In genomic region chr11:59550368-59550841, GRCh38 we compare ENCODE assay signal across 8 cellular contexts. TPM values are rescaled to one million over a fixed set of nuclear protein-coding genes. Genes with fewer than 3 reads are reported as not detected.
DNase-seq lines count a peak whose midpoint lies in the region; ATAC-seq and TF ChIP-seq lines count a peak whose summit lies in the region.

No MANE protein-coding gene starts in this region.

- ATAC-seq in GM19397 (IDR thresholded peaks at IDR 0.05; ENCODE audit: unreplicated experiment) = peak; percentile 96
- ATAC-seq in HG03565 (IDR thresholded peaks at IDR 0.05; ENCODE audit: unreplicated experiment) = peak; percentile 86

- H3K4me1 ChIP-seq in ectodermal cell (ENCODE audit: control insufficient read depth, insufficient read depth, low read length) = no peaks in the 10 kb centered on the region

- WGBS in ectodermal cell, 2 experiments = 0% methylated on average over 31 of the region's 31 CpGs

- H3K9me3 Mint-ChIP-seq in CD14-positive monocyte = peaks cover 0 to 11% (median 7%) of the 10 kb centered on the region in 7 donors
- peaks cover 3% of the 10 kb centered on the region for H3K9me3 Mint-ChIP-seq in activated CD4-positive, alpha-beta memory T cell treated with anti-CD3 and anti-CD28 coated beads for 36 hours

- H3K4me3 Mint-ChIP-seq in CD14-positive monocyte = peak overlapping the region; percentile 86 to 90
- H3K4me3 Mint-ChIP-seq in activated CD4-positive, alpha-beta memory T cell treated with anti-CD3 and anti-CD28 coated beads for 36 hours = peak overlapping the region; percentile 85

- H3K4me1 Mint-ChIP-seq in CD14-positive monocyte = peaks cover 39% of the 10 kb centered on the region
- H3K4me1 Mint-ChIP-seq in activated CD4-positive, alpha-beta memory T cell treated with anti-CD3 and anti-CD28 coated beads for 36 hours (ENCODE audit: low read depth) = peaks cover 30% of the 10 kb centered on the region

- CTCF ChIA-PET in activated CD4-positive, alpha-beta memory T cell treated with anti-CD3 and anti-CD28 coated beads for 36 hours (lab: Charles Lee) = interaction anchor here (0.6 to 2.9 kb wide), 5 partner anchors 10 to 251 kb away, joined by 3 to 20 read pairs (median 3); partner anchors contain the start of gene PATL1

- DNase-seq in CD14-positive monocyte (ENCODE audit: low spot score) (peak; percentile 57), NCI-H774 (lab: John Stamatoyannopoulos, UW) (peak; percentile 82), lung microvascular endothelial cell (ENCODE audit: low read depth in 2 of 2) (peak; percentile 94 to 95)
- DNase-seq in activated CD4-positive, alpha-beta memory T cell treated with anti-CD3 and anti-CD28 coated beads for 36 hours = peak; percentile 91
- DNase-seq in stimulated activated CD4-positive, alpha-beta T cell treated with anti-CD3 and anti-CD28 coated beads, TNF-alpha, amount 100 ng/mL, for 4 hours (ENCODE audit: low read depth in 3 of 3) = peak; percentile 77 to 82 (median 80)

- peaks cover 13 to 17% (median 16%) of the 10 kb centered on the region in 3 donors for H3K27me3 Mint-ChIP-seq in CD14-positive monocyte (ENCODE audit: low read depth in 3 of 3)
- peaks cover 7% of the 10 kb centered on the region for H3K27me3 Mint-ChIP-seq in activated CD4-positive, alpha-beta memory T cell treated with anti-CD3 and anti-CD28 coated beads for 36 hours

- H3K27ac Mint-ChIP-seq in CD14-positive monocyte = peak overlapping the region in 5 of 7 donors; percentile 19 to 79 (median 59)
- H3K27ac Mint-ChIP-seq in activated CD4-positive, alpha-beta memory T cell treated with anti-CD3 and anti-CD28 coated beads for 36 hours = peak overlapping the region; percentile 97

- H3K9me3 ChIP-seq in ectodermal cell (ENCODE audit: control insufficient read depth, low read length) = no peaks in the 10 kb centered on the region

- H3K36me3 ChIP-seq in ectodermal cell (ENCODE audit: control insufficient read depth, insufficient read depth, low read length) = no peaks in the 10 kb centered on the region

- peak overlapping the region; percentile 85 for H3K27ac ChIP-seq in ectodermal cell (ENCODE audit: insufficient read depth, low read depth, low read length, poor library complexity, severe bottlenecking)

- no peaks in the 10 kb centered on the region for H3K36me3 Mint-ChIP-seq in CD14-positive monocyte
- peaks cover 8% of the 10 kb centered on the region for H3K36me3 Mint-ChIP-seq in activated CD4-positive, alpha-beta memory T cell treated with anti-CD3 and anti-CD28 coated beads for 36 hours

- peak overlapping the region; percentile 78 for H3K4me3 ChIP-seq in ectodermal cell (ENCODE audit: insufficient read depth, low read depth, low read length)

- POLR2A ChIA-PET in activated CD4-positive, alpha-beta memory T cell treated with anti-CD3 and anti-CD28 coated beads for 36 hours (lab: Charles Lee) = interaction anchor here (1.0 to 1.6 kb wide), 5 partner anchors 9 to 65 kb away, joined by 3 to 8 read pairs (median 4); partner anchors contain the start of gene OSBP

- intact Hi-C loops in CD14-positive monocyte (cut with micrococcal nuclease) = loop anchor here in 1 of 2 donors (2.0 kb wide), 1 partner anchor 14 kb away; no protein-coding TSS in a partner anchor
- intact Hi-C loops in activated CD4-positive, alpha-beta memory T cell treated with anti-CD3 and anti-CD28 coated beads for 36 hours (cut with micrococcal nuclease) = loop anchor here (1.0 to 10.0 kb wide), 6 partner anchors 10 to 1886 kb away; partner anchors contain the start of genes FAM111A, MRPL16 and ZDHHC5

- TF ChIP-seq CTCF in CD14-positive monocyte (IDR thresholded peaks at IDR 0.05) = peak; percentile 57

- no peaks in the 10 kb centered on the region for H3K27me3 ChIP-seq in ectodermal cell (ENCODE audit: control insufficient read depth, insufficient read depth, low read length, poor library complexity, severe bottlenecking)

RNA-seq across cellular contexts. Expression of gene OR4D9, which starts 39.1 kb away (rescaled TPM):
- polyA plus RNA-seq in CD14-positive monocyte = not detected
- not detected for total RNA-seq in activated CD4-positive, alpha-beta memory T cell treated with anti-CD3 and anti-CD28 coated beads for 36 hours
- polyA plus RNA-seq in ectodermal cell (2013, experiment 1 of 4) = not detected
- polyA plus RNA-seq in ectodermal cell (2013, experiment 2 of 4) = not detected
- polyA plus RNA-seq in ectodermal cell (2013, experiment 3 of 4) = not detected
- polyA plus RNA-seq in ectodermal cell (2013, experiment 4 of 4) = not detected
- total RNA-seq in lung microvascular endothelial cell = not detected in 2 replicates

RNA-seq across cellular contexts. Expression of gene OR4D11, which starts 47.0 kb away (rescaled TPM):
- polyA plus RNA-seq in CD14-positive monocyte = not detected
- not detected for total RNA-seq in activated CD4-positive, alpha-beta memory T cell treated with anti-CD3 and anti-CD28 coated beads for 36 hours
- polyA plus RNA-seq in ectodermal cell (2013, experiment 1 of 4) = not detected
- not detected for polyA plus RNA-seq in ectodermal cell (2013, experiment 2 of 4)
- not detected for polyA plus RNA-seq in ectodermal cell (2013, experiment 3 of 4)
- polyA plus RNA-seq in ectodermal cell (2013, experiment 4 of 4) = not detected
- not detected in 2 replicates for total RNA-seq in lung microvascular endothelial cell

Comparison
In these comparisons a context has a peak if more than half of its experiments do, and no peak if none do; other contexts are left out.
1. Peak in every context shown above with its lines: DNase-seq, ATAC-seq, H3K4me3 ChIP-seq and H3K27ac ChIP-seq.